ENCODE assay signal across 13 cellular contexts in genomic region chr10:6581750-6582697, GRCh38. TPM values are rescaled to one million over a fixed set of nuclear protein-coding genes. Genes with fewer than 3 reads are reported as not detected.
DNase-seq lines count a peak whose midpoint lies in the region; ATAC-seq, FAIRE-seq and TF ChIP-seq lines count a peak whose summit lies in the region.
"Had no signal": no experiment of that assay in that cellular context is flagged by ENCODE, and none has a peak within 500 bp of the region (broad histone marks: within the 10 kb centered on the region; RNA-seq: fewer than 3 reads in every experiment).

No MANE protein-coding gene starts in this region.

- no peaks in the 10 kb centered on the region for H3K36me3 ChIP-seq in CD8-positive, alpha-beta T cell (ENCODE audit: insufficient read depth, low read length)
- H3K36me3 ChIP-seq in HUES6 (ENCODE audit: control insufficient read depth, insufficient read depth, low read length) (peaks cover 44% of the 10 kb centered on the region), kidney (ENCODE audit: control insufficient read depth in 1 of 2, insufficient read depth in 2 of 2, low read length in 2 of 2) (no peaks in the 10 kb centered on the region)

- POLR2A ChIA-PET in CD8-positive, alpha-beta T cell (lab: Charles Lee) = interaction anchor here (0.7 to 6.3 kb wide), 10 partner anchors 11 to 108 kb away, joined by 3 to 43 read pairs (median 6); no protein-coding TSS in a partner anchor
- POLR2A ChIA-PET in naive thymus-derived CD8-positive, alpha-beta T cell (lab: Charles Lee) = interaction anchor here (0.6 to 9.0 kb wide), 8 partner anchors 7 to 108 kb away, joined by 3 to 350 read pairs (median 6); no protein-coding TSS in a partner anchor

- H3K9ac ChIP-seq in HUES6 (ENCODE audit: low read length) (peak overlapping the region; percentile 96), kidney (ENCODE audit: low read length in 2 of 2) (no peak overlapping the region)

- TF ChIP-seq CTCF in CD8-positive, alpha-beta T cell (IDR thresholded peaks at IDR 0.05) = no peak
- TF ChIP-seq CTCF in kidney (IDR thresholded peaks at IDR 0.05; ENCODE audit: borderline replicate concordance, extremely low read depth, insufficient read depth) = no peak

- no peaks in the 10 kb centered on the region for H3K9me3 ChIP-seq in CD8-positive, alpha-beta T cell (ENCODE audit: low read length)
- H3K9me3 ChIP-seq in HUES6 (ENCODE audit: control insufficient read depth, insufficient read depth, low read depth, low read length) = no peaks in the 10 kb centered on the region
- H3K9me3 ChIP-seq in kidney (ENCODE audit: control insufficient read depth in 1 of 2, low read length in 2 of 2) = no peaks in the 10 kb centered on the region

- peak overlapping the region; percentile 97 for H3K27ac Mint-ChIP-seq in CD8-positive, alpha-beta T cell
- H3K27ac Mint-ChIP-seq in activated naive CD8-positive, alpha-beta T cell treated with anti-CD3 and anti-CD28 coated beads for 36 hours = peak overlapping the region; percentile 96
- H3K27ac Mint-ChIP-seq in naive thymus-derived CD8-positive, alpha-beta T cell = peak overlapping the region; percentile 94 to 99 (median 97)

- DNase-seq in CD8-positive, alpha-beta T cell = no peak
- no peak for DNase-seq in activated naive CD8-positive, alpha-beta T cell treated with anti-CD3 and anti-CD28 coated beads for 36 hours
- no peak for DNase-seq in naive thymus-derived CD8-positive, alpha-beta T cell
- DNase-seq in left cardiac atrium (no peak), NCI-H446 treated with DMSO at 0.1 percent for 48 hours (lab: John Stamatoyannopoulos, UW) (no peak), kidney (no peak)
- DNase-seq: foreskin keratinocyte, NCI-H1105 treated with DMSO at 0.1 percent for 48 hours, retina had no signal

- H3K4me3 Mint-ChIP-seq in CD8-positive, alpha-beta T cell = peak overlapping the region; percentile 96
- peak overlapping the region; percentile 97 for H3K4me3 Mint-ChIP-seq in activated naive CD8-positive, alpha-beta T cell treated with anti-CD3 and anti-CD28 coated beads for 36 hours
- peak overlapping the region; percentile 90 to 97 (median 94) for H3K4me3 Mint-ChIP-seq in naive thymus-derived CD8-positive, alpha-beta T cell

- no peaks in the 10 kb centered on the region for H3K9me3 Mint-ChIP-seq in CD8-positive, alpha-beta T cell
- peaks cover 2% of the 10 kb centered on the region for H3K9me3 Mint-ChIP-seq in activated naive CD8-positive, alpha-beta T cell treated with anti-CD3 and anti-CD28 coated beads for 36 hours
- no peaks in the 10 kb centered on the region for H3K9me3 Mint-ChIP-seq in naive thymus-derived CD8-positive, alpha-beta T cell

- peaks cover 35% of the 10 kb centered on the region for H3K4me1 ChIP-seq in CD8-positive, alpha-beta T cell (ENCODE audit: insufficient read depth, low read length)
- H3K4me1 ChIP-seq in HUES6 (ENCODE audit: control insufficient read depth, insufficient read depth, low read length) (peaks cover 24% of the 10 kb centered on the region), kidney (ENCODE audit: control insufficient read depth in 1 of 2, insufficient read depth in 1 of 2, low read depth in 1 of 2, low read length in 2 of 2) (no peaks in the 10 kb centered on the region)

- no peak for ATAC-seq in CD8-positive, alpha-beta T cell
- ATAC-seq in naive thymus-derived CD8-positive, alpha-beta T cell = no peak
- ATAC-seq in left cardiac atrium (no peak), GM18909 (IDR thresholded peaks at IDR 0.05; ENCODE audit: poor library complexity, unreplicated experiment) (no peak)
- ATAC-seq: foreskin keratinocyte had no signal

- FAIRE-seq in kidney (lab: Jason Lieb, UNC) = no peak

- H3K27me3 Mint-ChIP-seq in CD8-positive, alpha-beta T cell (ENCODE audit: low read depth) = no peaks in the 10 kb centered on the region
- H3K27me3 Mint-ChIP-seq in activated naive CD8-positive, alpha-beta T cell treated with anti-CD3 and anti-CD28 coated beads for 36 hours = no peaks in the 10 kb centered on the region
- peaks cover 0 to 5% (median 0%) of the 10 kb centered on the region in 5 donors for H3K27me3 Mint-ChIP-seq in naive thymus-derived CD8-positive, alpha-beta T cell

- CTCF ChIA-PET in CD8-positive, alpha-beta T cell (lab: Charles Lee) = interaction anchor here (0.9 to 9.1 kb wide), 14 partner anchors 14 to 380 kb away, joined by 3 to 179 read pairs (median 6); partner anchors contain the start of gene PFKFB3

- H3K36me3 Mint-ChIP-seq in CD8-positive, alpha-beta T cell = peaks cover 64% of the 10 kb centered on the region
- H3K36me3 Mint-ChIP-seq in activated naive CD8-positive, alpha-beta T cell treated with anti-CD3 and anti-CD28 coated beads for 36 hours = peaks cover 70% of the 10 kb centered on the region
- H3K36me3 Mint-ChIP-seq in naive thymus-derived CD8-positive, alpha-beta T cell = peaks cover 29 to 43% (median 37%) of the 10 kb centered on the region in 3 donors

- peak overlapping the region; percentile 84 for H3K27ac ChIP-seq in CD8-positive, alpha-beta T cell (ENCODE audit: low read depth, low read length)
- H3K27ac ChIP-seq in HUES6 (ENCODE audit: low read depth, low read length) (peak overlapping the region; percentile 80), kidney (ENCODE audit: low read depth in 2 of 2, low read length in 2 of 2) (no peak overlapping the region)
- H3K27ac ChIP-seq: foreskin keratinocyte, HL-60 had no signal

- no peaks in the 10 kb centered on the region for H3K27me3 ChIP-seq in CD8-positive, alpha-beta T cell (ENCODE audit: insufficient read depth, low read length)
- peaks cover 9% of the 10 kb centered on the region; the same call in 1 of the 2 replicates for H3K27me3 ChIP-seq in HUES6 (ENCODE audit: control insufficient read depth, insufficient read depth, low read length)
- H3K27me3 ChIP-seq: foreskin keratinocyte had no signal

- intact Hi-C loops in CD8-positive, alpha-beta T cell (cut with DNase I, micrococcal nuclease) = loop anchor here in 1 of 2 experiments (1.0 kb wide), 1 partner anchor 9 kb away; no protein-coding TSS in a partner anchor
- intact Hi-C loops in left cardiac atrium (cut with DNase I) = no loop called here
- intact Hi-C loops in kidney (cut with DNase I) = no loop called here

- H3K4me3 ChIP-seq in CD8-positive, alpha-beta T cell (ENCODE audit: low read depth, low read length) = peak overlapping the region; percentile 89
- H3K4me3 ChIP-seq in HUES6 (ENCODE audit: low read depth, low read length) (peak overlapping the region; percentile 98), kidney (ENCODE audit: low read length in 2 of 2) (peak overlapping the region in 1 of 2 donors; percentile 10)
- H3K4me3 ChIP-seq: lung had no signal

- peaks cover 68% of the 10 kb centered on the region for H3K4me1 Mint-ChIP-seq in CD8-positive, alpha-beta T cell (ENCODE audit: low read depth)
- H3K4me1 Mint-ChIP-seq in activated naive CD8-positive, alpha-beta T cell treated with anti-CD3 and anti-CD28 coated beads for 36 hours = peaks cover 50% of the 10 kb centered on the region
- H3K4me1 Mint-ChIP-seq in naive thymus-derived CD8-positive, alpha-beta T cell = peaks cover 34 to 68% (median 56%) of the 10 kb centered on the region in 4 donors

RNA-seq across cellular contexts. Expression of gene PRKCQ, which starts 1.9 kb away (rescaled TPM):
- 10 to 100 TPM; 26.3 to 26.6 TPM for total RNA-seq in CD8-positive, alpha-beta T cell
- 10 to 100 TPM; 44.9 to 45.9 TPM for total RNA-seq in activated naive CD8-positive, alpha-beta T cell treated with anti-CD3 and anti-CD28 coated beads for 36 hours
- total RNA-seq in naive thymus-derived CD8-positive, alpha-beta T cell = 10 to 100 TPM; 59.3 to 60.0 TPM
- 10 to 100 TPM; 30.9 to 51.6 (median 37.6) TPM for polyA plus RNA-seq in naive thymus-derived CD8-positive, alpha-beta T cell
- under 1 TPM; 0.34 to 0.62 TPM for total RNA-seq in left cardiac atrium
- 17.5 TPM for total RNA-seq in kidney
- polyA plus RNA-seq in kidney (ENCODE audit: insufficient read depth, low read depth, low replicate concordance) = 6.1 TPM

Comparison
In these comparisons a context has a peak if more than half of its experiments do, and no peak if none do; other contexts are left out.
1. H3K27ac ChIP-seq: peak in CD8-positive, alpha-beta T cell (single experiment) and HUES6 (single experiment); none in kidney (0 of 2).
2. RNA of gene PRKCQ, which starts 1.9 kb away (total RNA-seq): 59.3 to 60.0 TPM in naive thymus-derived CD8-positive, alpha-beta T cell, 44.9 to 45.9 TPM in activated naive CD8-positive, alpha-beta T cell treated with anti-CD3 and anti-CD28 coated beads for 36 hours, 26.3 to 26.6 TPM in CD8-positive, alpha-beta T cell and 17.5 TPM in kidney (single experiment); 0.34 to 0.62 TPM in left cardiac atrium; every median in the first group is over 10 times any median in the second.
3. Peak in every context shown above with its lines, with median percentiles within 50 percentile points of each other: H3K27ac Mint-ChIP-seq and H3K4me3 Mint-ChIP-seq.